Comparison of ENCODE assay signal across 9 cellular contexts in the genomic region with DNA sequence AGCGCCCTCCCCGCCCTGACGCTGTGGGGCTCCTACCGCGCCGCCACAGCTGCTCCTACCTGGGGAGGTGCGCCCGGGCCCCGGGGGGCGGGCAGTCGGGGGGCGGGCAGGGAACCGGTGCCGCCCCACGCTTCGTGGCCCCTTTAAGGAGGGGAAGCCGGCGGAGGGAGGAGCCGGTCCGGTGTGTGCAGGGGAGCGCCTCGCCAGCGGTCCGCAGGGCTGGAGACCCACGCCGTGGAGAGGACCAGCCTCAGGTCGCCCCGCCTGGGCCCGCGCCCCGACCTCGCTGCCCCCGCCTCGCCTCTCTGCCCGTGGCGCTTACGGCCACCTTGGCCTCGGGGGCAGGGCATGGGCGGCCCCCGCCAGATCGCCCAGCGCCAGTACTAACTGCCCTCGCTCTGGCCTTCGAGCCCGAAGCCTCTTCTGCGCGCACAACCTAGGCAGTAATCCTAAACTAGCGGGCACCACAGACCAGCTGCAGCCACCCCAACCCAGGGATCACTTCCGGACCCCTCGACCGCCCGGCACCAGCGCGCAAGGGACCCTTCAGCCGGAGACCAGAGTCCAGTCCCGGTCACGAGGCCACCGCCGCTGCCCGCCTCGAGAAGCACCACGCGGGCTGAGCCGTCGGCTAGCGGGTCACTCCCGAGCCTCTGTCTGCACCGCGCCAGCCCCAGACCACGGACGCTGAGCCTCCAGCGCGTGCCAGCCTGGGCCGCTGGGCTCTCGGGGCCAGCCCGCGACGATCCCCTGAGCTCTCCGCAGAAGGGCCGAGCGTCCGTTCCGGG. TPM values are rescaled to one million over a fixed set of nuclear protein-coding genes. Genes with fewer than 3 reads are reported as not detected.
DNase-seq lines count a peak whose midpoint lies in the region; FAIRE-seq and TF ChIP-seq lines count a peak whose summit lies in the region.
"Had no signal": no experiment of that assay in that cellular context is flagged by ENCODE, and none has a peak within 500 bp of the region (broad histone marks: within the 10 kb centered on the region; RNA-seq: fewer than 3 reads in every experiment).

A gene (plus strand): TSS at position 171 of the 788 bp plus-strand sequence. CDS start 689 bp downstream, outside the sequence.

- peaks cover 49% of the 10 kb centered on the region for H3K27me3 ChIP-seq in WERI-Rb-1 (ENCODE audit: insufficient read depth, low read depth, severe bottlenecking)
- H3K27me3 ChIP-seq in iPS-15b (ENCODE audit: control insufficient read depth, insufficient read depth, low read length): peaks cover 93% of the 10 kb centered on the region
- H3K27me3 ChIP-seq in spleen (replicated peaks in 1 of 7): peaks cover 25 to 100% (median 100%) of the 10 kb centered on the region in 7 donors
- no peaks in the 10 kb centered on the region for H3K27me3 ChIP-seq in SJCRH30

- H3K4me1 ChIP-seq in iPS-15b (ENCODE audit: control insufficient read depth, insufficient read depth, low read length) (peaks cover 2% of the 10 kb centered on the region), spleen (peaks cover 16 to 65% (median 56%) of the 10 kb centered on the region in 6 donors), SJCRH30 (no peaks in the 10 kb centered on the region)

- 2 to 4% (median 2%) methylated on average over 35 to 83 of the region's 83 CpGs for WGBS in spleen, 5 donors

- H3K27ac ChIP-seq in WERI-Rb-1 (peak within 1 kb of the TSS; percentile 80), spleen (no peak within 1 kb of the TSS), SJCRH30 (no peak within 1 kb of the TSS)

- peak; percentile 34 for DNase-seq in NCI-H345 (lab: John Stamatoyannopoulos, UW)
- DNase-seq in NCI-H345 treated with DMSO at 0.1 percent for 48 hours (lab: John Stamatoyannopoulos, UW; ENCODE audit: unreplicated experiment): no peak
- DNase-seq in WERI-Rb-1: peak; percentile 53
- no peak for DNase-seq in spleen
- DNase-seq in SJCRH30: no peak
- DNase-seq in activated CD4-positive, alpha-beta T cell treated with anti-CD3 and anti-CD28 coated beads, Interleukin-2, amount 50 U/mL, for 1 hour: no peak
- no peak for DNase-seq in RCC 7860 (ENCODE audit: low spot score)
- DNase-seq: DND-41 had no signal

- peaks cover 6% of the 10 kb centered on the region for H3K36me3 ChIP-seq in WERI-Rb-1
- H3K36me3 ChIP-seq in iPS-15b (ENCODE audit: control insufficient read depth, insufficient read depth, low read length): no peaks in the 10 kb centered on the region
- H3K36me3 ChIP-seq in spleen: no peaks in the 10 kb centered on the region
- no peaks in the 10 kb centered on the region for H3K36me3 ChIP-seq in SJCRH30

- no peak for TF ChIP-seq CTCF in WERI-Rb-1 (IDR thresholded peaks at IDR 0.05; ENCODE audit: low read depth, low read length)
- no peak for TF ChIP-seq CTCF in spleen (IDR thresholded peaks at IDR 0.05 in 8 of 11, conservative IDR thresholded peaks at IDR 0.05 in 3 of 11)

- intact Hi-C loops in spleen (cut with DNase I; ENCODE audit: low total_unique reads): no loop called here

- H3K9ac ChIP-seq in iPS-15b (ENCODE audit: low read depth, low read length): no peak within 1 kb of the TSS

- TF ChIP-seq POLR2A in spleen (IDR thresholded peaks at IDR 0.05): no peak

- H3K9me3 ChIP-seq in WERI-Rb-1 (ENCODE audit: severe bottlenecking): no peaks in the 10 kb centered on the region
- H3K9me3 ChIP-seq in iPS-15b (ENCODE audit: control insufficient read depth, insufficient read depth, low read length): no peaks in the 10 kb centered on the region
- H3K9me3 ChIP-seq in spleen: peaks cover 0 to 8% (median 0%) of the 10 kb centered on the region in 8 donors
- 0 out of 2 replicates have a peak, but pooled peaks cover 3% of the 10 kb centered on the region for H3K9me3 ChIP-seq in SJCRH30 (replicated peaks)

- H3K4me3 ChIP-seq in WERI-Rb-1 (ENCODE audit: low read depth, low read length) (peak within 1 kb of the TSS; percentile 55), iPS-15b (ENCODE audit: low read depth, low read length) (peak within 1 kb of the TSS; percentile 46), spleen (peak within 1 kb of the TSS; percentile 18 to 79 (median 48)), SJCRH30 (no peak within 1 kb of the TSS)

- FAIRE-seq in RCC 7860 (lab: Jason Lieb, UNC): no peak

RNA-seq across cellular contexts. Expression of the gene that starts here (rescaled TPM):
- not detected for total RNA-seq in spleen
- under 1 TPM; 0.02 to 0.04 (median 0.03) TPM for polyA plus RNA-seq in spleen
- total RNA-seq in SJCRH30 (2014; rRNA removed; shearing (Covaris generic)): not detected in 2 replicates

Comparison
In these comparisons a context has a peak if more than half of its experiments do, and no peak if none do; other contexts are left out.
1. DNase-seq: peak in NCI-H345 (single experiment) and WERI-Rb-1 (single experiment); none in NCI-H345 treated with DMSO at 0.1 percent for 48 hours (single experiment), spleen (single experiment), SJCRH30 (0 of 2), activated CD4-positive, alpha-beta T cell treated with anti-CD3 and anti-CD28 coated beads, Interleukin-2, amount 50 U/mL, for 1 hour (single experiment) and RCC 7860 (single experiment).